Comparison of ENCODE assay signal across 20 cellular contexts in genomic region chr1:109261006-109261405, GRCh38. TPM values are rescaled to one million over a fixed set of nuclear protein-coding genes. Genes with fewer than 3 reads are reported as not detected.
DNase-seq lines count a peak whose midpoint lies in the region; ATAC-seq, FAIRE-seq and TF ChIP-seq lines count a peak whose summit lies in the region.
"Had no signal": no experiment of that assay in that cellular context is flagged by ENCODE, and none has a peak within 500 bp of the region (broad histone marks: within the 10 kb centered on the region; RNA-seq: fewer than 3 reads in every experiment).

No MANE protein-coding gene starts in this region.

- H4K8ac ChIP-seq in neuronal stem cell (ENCODE audit: low read depth, low read length), result no peak overlapping the region

- peak overlapping the region; percentile 97 for H2BK120ac ChIP-seq in neuronal stem cell (ENCODE audit: low read depth, low read length)

- no peak for ATAC-seq in Right ventricle myocardium inferior
- no peak for ATAC-seq in heart right ventricle
- no peak for ATAC-seq in HG03432 (IDR thresholded peaks at IDR 0.05; ENCODE audit: unreplicated experiment)
- ATAC-seq: CD8-positive, alpha-beta T cell; GM23338 had no signal

- no peak overlapping the region for H3K9ac ChIP-seq in kidney (ENCODE audit: low read length in 2 of 2)
- H3K9ac ChIP-seq in neuronal stem cell (ENCODE audit: low read depth, low read length, poor library complexity), result peak overlapping the region; percentile 2
- H3K9ac ChIP-seq: BLaER1 had no signal

- CTCF ChIA-PET in activated naive CD4-positive, alpha-beta T cell treated with anti-CD3 and anti-CD28 coated beads, Interleukin-2, amount 10 ng/mL, durations not matched to agents 7 days and 5 days (lab: Charles Lee), result interaction anchor here (2.3 kb wide), 1 partner anchor 139 kb away, joined by 11 read pairs; no protein-coding TSS in a partner anchor

- H2BK12ac ChIP-seq in neuronal stem cell (ENCODE audit: low read length), result peak overlapping the region; percentile 91

- no peaks in the 10 kb centered on the region for H3K9me3 Mint-ChIP-seq in activated naive CD4-positive, alpha-beta T cell treated with anti-CD3 and anti-CD28 coated beads, Interleukin-2, amount 10 ng/mL, durations not matched to agents 7 days and 5 days
- H3K9me3 Mint-ChIP-seq: CD8-positive, alpha-beta T cell; GM23338; HFFc6 had no signal

- no peak overlapping the region for H3K4me3 ChIP-seq in heart right ventricle
- no peak overlapping the region for H3K4me3 ChIP-seq in kidney (ENCODE audit: low read length in 2 of 2)
- no peak overlapping the region for H3K4me3 ChIP-seq in neuronal stem cell (ENCODE audit: low read length in 2 of 2)
- H3K4me3 ChIP-seq: BLaER1, GM23338 had no signal

- peak overlapping the region; percentile 70 for H3K23ac ChIP-seq in neuronal stem cell (ENCODE audit: low read depth, low read length, poor library complexity)

- peak overlapping the region; percentile 80 for H2BK5ac ChIP-seq in neuronal stem cell (ENCODE audit: low read length)

- WGBS in heart right ventricle, 2 donors, result 92 to 93% methylated on average over 16 of the region's 16 CpGs
- WGBS in neuronal stem cell (ENCODE audit: extremely low coverage in 2 of 2, insufficient read length in 2 of 2, insufficient replicate concordance in 1 of 2), 2 donors, result no CpG with 5 or more reads among the region's 16 CpGs

- H3K27me3 Mint-ChIP-seq in activated naive CD4-positive, alpha-beta T cell treated with anti-CD3 and anti-CD28 coated beads, Interleukin-2, amount 10 ng/mL, durations not matched to agents 7 days and 5 days, result peaks cover 11% of the 10 kb centered on the region

- FAIRE-seq in kidney (lab: Jason Lieb, UNC), result no peak
- FAIRE-seq: H54, HTR-8/SVneo had no signal

- peak overlapping the region; percentile 79 for H3K4ac ChIP-seq in neuronal stem cell (ENCODE audit: low read length)

- no peak overlapping the region for H3K14ac ChIP-seq in neuronal stem cell (ENCODE audit: low read length)

- H2AK5ac ChIP-seq in neuronal stem cell (ENCODE audit: low read depth, low read length), result peak overlapping the region; percentile 84

- peaks cover 3% of the 10 kb centered on the region for H3K4me1 Mint-ChIP-seq in activated naive CD4-positive, alpha-beta T cell treated with anti-CD3 and anti-CD28 coated beads, Interleukin-2, amount 10 ng/mL, durations not matched to agents 7 days and 5 days

- peaks cover 0 to 11% (median 0%) of the 10 kb centered on the region in 9 donors for H3K4me1 ChIP-seq in heart right ventricle
- no peaks in the 10 kb centered on the region for H3K4me1 ChIP-seq in kidney (ENCODE audit: control insufficient read depth in 1 of 2, insufficient read depth in 1 of 2, low read depth in 1 of 2, low read length in 2 of 2)
- peaks cover 32 to 40% of the 10 kb centered on the region in 2 donors for H3K4me1 ChIP-seq in neuronal stem cell (ENCODE audit: control insufficient read depth in 2 of 2, insufficient read depth in 1 of 2, low read depth in 1 of 2, low read length in 2 of 2)

- H3K9me3 ChIP-seq in heart right ventricle (no peaks in the 10 kb centered on the region), kidney (ENCODE audit: control insufficient read depth in 1 of 2, low read length in 2 of 2) (no peaks in the 10 kb centered on the region), neuronal stem cell (replicated peaks in 1 of 2; ENCODE audit: control insufficient read depth in 2 of 2, insufficient read depth in 1 of 2, low read depth in 1 of 2, low read length in 2 of 2) (peaks cover 0 to 2% of the 10 kb centered on the region in 2 donors)
- H3K9me3 ChIP-seq: BLaER1 had no signal

- H2BK15ac ChIP-seq in neuronal stem cell (ENCODE audit: low read length), result peak overlapping the region; percentile 30

- H3K27ac Mint-ChIP-seq in activated naive CD4-positive, alpha-beta T cell treated with anti-CD3 and anti-CD28 coated beads, Interleukin-2, amount 10 ng/mL, durations not matched to agents 7 days and 5 days, result no peak overlapping the region
- H3K27ac Mint-ChIP-seq: CD8-positive, alpha-beta T cell; GM23338; HFFc6 had no signal

- intact Hi-C loops in Right ventricle myocardium inferior (cut with DNase I), result no loop called here
- intact Hi-C loops in heart right ventricle (cut with DNase I), result loop anchor here in 6 of 10 donors (5.0 to 10.0 kb wide), 4 partner anchors 136 to 274 kb away; partner anchors contain the start of genes SORT1 (in 2 of the 6) and GPR61 (in 1 of the 6)
- intact Hi-C loops in kidney (cut with DNase I), result no loop called here

- no peak overlapping the region for H3K4me3 Mint-ChIP-seq in activated naive CD4-positive, alpha-beta T cell treated with anti-CD3 and anti-CD28 coated beads, Interleukin-2, amount 10 ng/mL, durations not matched to agents 7 days and 5 days
- H3K4me3 Mint-ChIP-seq: CD8-positive, alpha-beta T cell; GM23338; HFFc6 had no signal

- H3K36me3 ChIP-seq in heart right ventricle (peaks cover 0 to 3% (median 0%) of the 10 kb centered on the region in 9 donors), kidney (ENCODE audit: control insufficient read depth in 1 of 2, insufficient read depth in 2 of 2, low read length in 2 of 2) (no peaks in the 10 kb centered on the region), neuronal stem cell (replicated peaks in 1 of 2; ENCODE audit: control insufficient read depth in 2 of 2, insufficient read depth in 2 of 2, low read length in 2 of 2) (peaks cover 54 to 91% of the 10 kb centered on the region in 2 donors)

- H3K79me1 ChIP-seq in neuronal stem cell (ENCODE audit: low read depth, low read length), result peaks cover 21% of the 10 kb centered on the region

- no peaks in the 10 kb centered on the region for H3K27me3 ChIP-seq in heart right ventricle
- H3K27me3 ChIP-seq in neuronal stem cell (ENCODE audit: control insufficient read depth in 3 of 3, insufficient read depth in 3 of 3, low read depth in 1 of 3, low read length in 3 of 3), result no peaks in the 10 kb centered on the region
- H3K27me3 ChIP-seq: BLaER1 had no signal

- DNase-seq in Right ventricle myocardium inferior (ENCODE audit: missing footprints) (peak; percentile 28), heart right ventricle (no peak), kidney (peak; percentile 63), neuronal stem cell (ENCODE audit: low spot score) (no peak), foreskin melanocyte (no peak)
- DNase-seq in activated naive CD4-positive, alpha-beta T cell treated with anti-CD3 and anti-CD28 coated beads, Interleukin-2, amount 10 ng/mL, durations not matched to agents 7 days and 5 days, result no peak
- DNase-seq: Calu3, DMS79 treated with DMSO at 0.1 percent for 48 hours, GF-D8, HCEC 1CT, HFFc6 had no signal

- no peak overlapping the region for H3K4me2 ChIP-seq in neuronal stem cell (ENCODE audit: insufficient read depth, low read length, poor library complexity, severe bottlenecking)
- H3K4me2 ChIP-seq: BLaER1, GM23338 had no signal

- peak overlapping the region; percentile 76 for H4K91ac ChIP-seq in neuronal stem cell (ENCODE audit: low read depth, low read length, poor library complexity)

- no peak overlapping the region for H2AFZ ChIP-seq in neuronal stem cell (ENCODE audit: low read length)
- H2AFZ ChIP-seq: GM23338 had no signal

- TF ChIP-seq CTCF in heart right ventricle (IDR thresholded peaks at IDR 0.05) (no peak), kidney (IDR thresholded peaks at IDR 0.05; ENCODE audit: borderline replicate concordance, extremely low read depth, insufficient read depth) (no peak)

- H3K18ac ChIP-seq in neuronal stem cell (ENCODE audit: low read length), result peak overlapping the region; percentile 92

- H3K27ac ChIP-seq in heart right ventricle, result no peak overlapping the region
- no peak overlapping the region for H3K27ac ChIP-seq in kidney (ENCODE audit: low read depth in 2 of 2, low read length in 2 of 2)
- H3K27ac ChIP-seq in neuronal stem cell (replicated peaks; ENCODE audit: low read length), result peak overlapping the region; percentile 86
- H3K27ac ChIP-seq: 22Rv1, BLaER1 had no signal

- H3K36me3 Mint-ChIP-seq in activated naive CD4-positive, alpha-beta T cell treated with anti-CD3 and anti-CD28 coated beads, Interleukin-2, amount 10 ng/mL, durations not matched to agents 7 days and 5 days, result no peaks in the 10 kb centered on the region

RNA-seq across cellular contexts. Expression of gene CELSR2, which starts 11.7 kb away (rescaled TPM):
- total RNA-seq in Right ventricle myocardium inferior (6.5 TPM), heart right ventricle (10 to 100 TPM in 1 of 10 donors, 1 to 10 TPM in 9; 4.9 to 10.6 (median 6.3) TPM), kidney (65.6 TPM)
- polyA plus RNA-seq in heart right ventricle (1 to 10 TPM in 1 of 2 donors, under 1 TPM in 1; 0.93 to 1.8 TPM), kidney (ENCODE audit: insufficient read depth, low read depth, low replicate concordance) (10.6 TPM)
- 40.0 TPM for polyA plus RNA-seq in neuronal stem cell (2013, experiment 1 of 2)
- 41.0 TPM for polyA plus RNA-seq in neuronal stem cell (2013, experiment 2 of 2)

RNA-seq across cellular contexts. Expression of gene PSRC1, which starts 21.9 kb away (rescaled TPM):
- total RNA-seq in Right ventricle myocardium inferior, result 1.2 TPM
- 1 to 10 TPM in 2 of 10 donors, under 1 TPM in 8; 0.34 to 2.4 (median 0.59) TPM for total RNA-seq in heart right ventricle
- 1 to 10 TPM; 2.3 to 2.9 TPM for polyA plus RNA-seq in heart right ventricle
- 4.2 TPM for total RNA-seq in kidney
- polyA plus RNA-seq in kidney (ENCODE audit: insufficient read depth, low read depth, low replicate concordance), result 3.5 TPM
- 118 TPM for polyA plus RNA-seq in neuronal stem cell (2013, experiment 1 of 2)
- 115 TPM for polyA plus RNA-seq in neuronal stem cell (2013, experiment 2 of 2)
- total RNA-seq: CD8-positive, alpha-beta T cell had no signal

RNA-seq across cellular contexts. Expression of gene MYBPHL, which starts 45.8 kb away (rescaled TPM):
- total RNA-seq in Right ventricle myocardium inferior (not detected), heart right ventricle (1 to 10 TPM in 2 of 10 donors, under 1 TPM in 8; 0.23 to 2.7 (median 0.53) TPM), kidney (0.19 TPM)
- polyA plus RNA-seq in heart right ventricle (under 1 TPM in 1 of 2 donors, not detected in 1; 0.30 TPM), kidney (ENCODE audit: insufficient read depth, low read depth, low replicate concordance) (not detected)
- 0.13 TPM for polyA plus RNA-seq in neuronal stem cell (2013, experiment 1 of 2)
- polyA plus RNA-seq in neuronal stem cell (2013, experiment 2 of 2), result 0.29 TPM
- total RNA-seq: A673; Calu3; CD8-positive, alpha-beta T cell; GM23338; HFFc6 had no signal
- polyA plus RNA-seq: AG04450, GM23338 had no signal

RNA-seq across cellular contexts. Expression of gene SARS1, which starts 47.3 kb away (rescaled TPM):
- total RNA-seq in Right ventricle myocardium inferior (97.6 TPM), heart right ventricle (100 to 1,000 TPM in 4 of 10 donors, 10 to 100 TPM in 6; 86.3 to 123 (median 99.2) TPM), kidney (181 TPM)
- polyA plus RNA-seq in heart right ventricle (100 to 1,000 TPM in 1 of 2 donors, 10 to 100 TPM in 1; 38.3 to 153 TPM), kidney (ENCODE audit: insufficient read depth, low read depth, low replicate concordance) (114 TPM)
- polyA plus RNA-seq in neuronal stem cell (2013, experiment 1 of 2), result 110 TPM
- polyA plus RNA-seq in neuronal stem cell (2013, experiment 2 of 2), result 109 TPM

Comparison
In these comparisons a context has a peak if more than half of its experiments do, and no peak if none do; other contexts are left out.
1. DNase-seq: peak in Right ventricle myocardium inferior (single experiment) and kidney (single experiment); none in heart right ventricle (0 of 2), neuronal stem cell (single experiment), activated naive CD4-positive, alpha-beta T cell treated with anti-CD3 and anti-CD28 coated beads, Interleukin-2, amount 10 ng/mL, durations not matched to agents 7 days and 5 days (single experiment) and foreskin melanocyte (single experiment).
2. intact Hi-C loops: an anchor here in heart right ventricle (5.0 to 10.0 kb wide); none called in Right ventricle myocardium inferior and kidney.